Comparison of ENCODE assay signal across 35 cellular contexts in the genomic region with DNA sequence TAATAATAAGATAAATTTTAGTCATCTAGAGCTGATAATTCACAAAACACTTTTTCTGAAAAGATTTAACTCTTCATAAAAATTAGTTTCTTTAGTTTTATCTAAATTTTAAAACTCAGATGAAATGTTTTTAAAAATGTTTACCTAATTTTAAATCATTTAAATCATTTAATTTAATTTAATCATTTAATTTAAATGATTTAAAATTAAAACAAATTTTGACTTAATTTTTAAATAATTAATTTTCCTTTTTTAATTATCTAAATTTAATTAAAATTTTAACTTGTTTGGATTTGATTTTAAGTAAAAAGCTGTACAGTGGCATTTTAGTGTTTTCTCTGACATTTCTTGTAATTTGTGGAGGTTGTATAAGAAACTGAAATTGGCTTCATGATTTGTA.
"Had no signal": no experiment of that assay in that cellular context is flagged by ENCODE, and none has a peak within 500 bp of the region (broad histone marks: within the 10 kb centered on the region; RNA-seq: fewer than 3 reads in every experiment).

No MANE protein-coding gene starts in this region.

- H3K4me1 Mint-ChIP-seq: activated CD8-positive, alpha-beta memory T cell treated with anti-CD3 and anti-CD28 coated beads, Interleukin-2, amount 10 ng/mL, durations not matched to agents 7 days and 5 days; activated naive CD4-positive, alpha-beta T cell treated with anti-CD3 and anti-CD28 coated beads, Interleukin-2, amount 10 ng/mL, durations not matched to agents 7 days and 5 days; activated naive CD8-positive, alpha-beta T cell treated with anti-CD3 and anti-CD28 coated beads, Interleukin-2, amount 10 ng/mL, durations not matched to agents 7 days and 5 days; brain; T-cell had no signal

- H3K4me1 ChIP-seq: ascending aorta, breast epithelium, esophagus squamous epithelium had no signal

- H3K9me3 ChIP-seq: ascending aorta, breast epithelium, esophagus squamous epithelium had no signal

- DNase-seq: activated CD4-positive, alpha-beta T cell treated with anti-CD3 and anti-CD28 coated beads for 1 hour; activated CD4-positive, alpha-beta T cell treated with anti-CD3 and anti-CD28 coated beads for 4 hours; activated CD4-positive, alpha-beta T cell treated with anti-CD3 and anti-CD28 coated beads, Interleukin-2, amount 50 U/mL, for 1 hour; activated CD4-positive, alpha-beta T cell treated with anti-CD3 and anti-CD28 coated beads, Interleukin-2, amount 50 U/mL, for 48 hours; activated CD8-positive, alpha-beta memory T cell treated with anti-CD3 and anti-CD28 coated beads, Interleukin-2, amount 10 ng/mL, durations not matched to agents 7 days and 5 days; activated CD8-positive, alpha-beta memory T cell treated with anti-CD3 and anti-CD28 coated beads, Interleukin-2, amount 50 U/mL, for 4 hours; activated CD8-positive, alpha-beta T cell treated with anti-CD3 and anti-CD28 coated beads for 36 hours; activated gamma-delta T cell; activated naive CD4-positive, alpha-beta T cell; activated naive CD4-positive, alpha-beta T cell treated with anti-CD3 and anti-CD28 coated beads, Interleukin-2, amount 10 ng/mL, durations not matched to agents 7 days and 5 days; activated naive CD8-positive, alpha-beta T cell treated with anti-CD3 and anti-CD28 coated beads, Interleukin-2, amount 10 ng/mL, durations not matched to agents 7 days and 5 days; activated T-cell treated with anti-CD3 and anti-CD28 coated beads, Interleukin-2, amount 50 U/mL, for 1 hour; activated T-cell treated with anti-CD3 and anti-CD28 coated beads, Interleukin-2, amount 50 U/mL, for 48 hours; central memory CD4-positive, alpha-beta T cell; cerebellar nuclear complex; dorsolateral prefrontal cortex; effector memory CD8-positive, alpha-beta T cell; esophagus squamous epithelium; foreskin melanocyte; head of caudate nucleus; SW 1271; T-cell; T1000 had no signal

- H3K36me3 Mint-ChIP-seq: activated CD8-positive, alpha-beta memory T cell treated with anti-CD3 and anti-CD28 coated beads, Interleukin-2, amount 10 ng/mL, durations not matched to agents 7 days and 5 days; activated naive CD4-positive, alpha-beta T cell treated with anti-CD3 and anti-CD28 coated beads, Interleukin-2, amount 10 ng/mL, durations not matched to agents 7 days and 5 days; activated naive CD4-positive, alpha-beta T cell treated with anti-CD3 and anti-CD28 coated beads, Interleukin-2, amount 50 U/mL, for 72 hours; activated naive CD8-positive, alpha-beta T cell treated with anti-CD3 and anti-CD28 coated beads, Interleukin-2, amount 10 ng/mL, durations not matched to agents 7 days and 5 days; brain; T-cell had no signal

- H3K36me3 ChIP-seq: ascending aorta, breast epithelium, cardiac muscle cell, esophagus squamous epithelium had no signal

- H3K9me3 Mint-ChIP-seq: activated CD8-positive, alpha-beta T cell treated with anti-CD3 and anti-CD28 coated beads for 36 hours; activated naive CD4-positive, alpha-beta T cell treated with anti-CD3 and anti-CD28 coated beads, Interleukin-2, amount 10 ng/mL, durations not matched to agents 7 days and 5 days; activated naive CD4-positive, alpha-beta T cell treated with anti-CD3 and anti-CD28 coated beads, Interleukin-2, amount 50 U/mL, for 72 hours; activated naive CD8-positive, alpha-beta T cell treated with anti-CD3 and anti-CD28 coated beads, Interleukin-2, amount 10 ng/mL, durations not matched to agents 7 days and 5 days; activated T-helper 1 cell treated with anti-CD3 and anti-CD28 coated beads, Interleukin-12 subunit alpha, Interleukin-12 subunit beta, Interleukin-2, Interleukin-4 antibody, amounts not matched to agents 30 ng/mL and 10 ng/mL and 1 ng/mL, durations not matched to agents 14 hours and 24 hours and 36 hours; activated T-helper 2 cell treated with anti-CD3 and anti-CD28 coated beads, Interferon-gamma antibody, Interleukin-2, Interleukin-4, amounts not matched to agents 10 μg/mL and 5 μg/mL and 100 μg/mL, durations not matched to agents 14 hours and 24 hours and 36 hours; brain; dendritic cell treated with granulocyte-macrophage colony-stimulating factor and Interleukin-4, amounts not matched to agents 40 ng/mL and 50 ng/mL, for 4 days; T-cell; T-helper 1 cell treated with Interleukin-12 subunit alpha and Interleukin-12 subunit beta and Interleukin-4 antibody, amounts not matched to agents 30 μg/mL and 1 μg/mL, for 36 hours had no signal

- H3K4me3 Mint-ChIP-seq: activated CD8-positive, alpha-beta memory T cell treated with anti-CD3 and anti-CD28 coated beads, Interleukin-2, amount 10 ng/mL, durations not matched to agents 7 days and 5 days; activated CD8-positive, alpha-beta T cell treated with anti-CD3 and anti-CD28 coated beads for 36 hours; activated naive CD4-positive, alpha-beta T cell treated with anti-CD3 and anti-CD28 coated beads, Interleukin-2, amount 10 ng/mL, durations not matched to agents 7 days and 5 days; activated naive CD8-positive, alpha-beta T cell treated with anti-CD3 and anti-CD28 coated beads, Interleukin-2, amount 10 ng/mL, durations not matched to agents 7 days and 5 days; activated T-helper 1 cell treated with anti-CD3 and anti-CD28 coated beads, Interleukin-12 subunit alpha, Interleukin-12 subunit beta, Interleukin-2, Interleukin-4 antibody, amounts not matched to agents 30 ng/mL and 10 ng/mL and 1 ng/mL, durations not matched to agents 14 hours and 24 hours and 36 hours; brain; dendritic cell treated with granulocyte-macrophage colony-stimulating factor and Interleukin-4, amounts not matched to agents 40 ng/mL and 50 ng/mL, for 4 days; effector memory CD8-positive, alpha-beta T cell; T-cell; T-helper 1 cell treated with Interleukin-12 subunit alpha and Interleukin-12 subunit beta and Interleukin-4 antibody, amounts not matched to agents 30 μg/mL and 1 μg/mL, for 36 hours had no signal

- H3K27ac ChIP-seq: ascending aorta, breast epithelium, cardiac muscle cell, coronary artery, dorsolateral prefrontal cortex, epithelial cell of prostate, esophagus squamous epithelium had no signal

- H3K27me3 ChIP-seq: ascending aorta, breast epithelium, cardiac muscle cell, dorsolateral prefrontal cortex, esophagus squamous epithelium had no signal

- H3K27me3 Mint-ChIP-seq: activated CD8-positive, alpha-beta memory T cell treated with anti-CD3 and anti-CD28 coated beads, Interleukin-2, amount 10 ng/mL, durations not matched to agents 7 days and 5 days; activated CD8-positive, alpha-beta T cell treated with anti-CD3 and anti-CD28 coated beads for 36 hours; activated naive CD4-positive, alpha-beta T cell treated with anti-CD3 and anti-CD28 coated beads, Interleukin-2, amount 10 ng/mL, durations not matched to agents 7 days and 5 days; activated naive CD8-positive, alpha-beta T cell treated with anti-CD3 and anti-CD28 coated beads, Interleukin-2, amount 10 ng/mL, durations not matched to agents 7 days and 5 days; brain; dendritic cell treated with granulocyte-macrophage colony-stimulating factor and Interleukin-4, amounts not matched to agents 40 ng/mL and 50 ng/mL, for 4 days; effector memory CD8-positive, alpha-beta T cell had no signal

- FAIRE-seq: endothelial cell of umbilical vein had no signal

- ATAC-seq: activated CD8-positive, alpha-beta memory T cell treated with anti-CD3 and anti-CD28 coated beads, Interleukin-2, amount 10 ng/mL, durations not matched to agents 7 days and 5 days; activated CD8-positive, alpha-beta T cell treated with anti-CD3 and anti-CD28 coated beads for 36 hours; activated naive CD4-positive, alpha-beta T cell treated with anti-CD3 and anti-CD28 coated beads, Interleukin-2, amount 50 U/mL, for 72 hours; effector memory CD8-positive, alpha-beta T cell; T-cell had no signal

- H3K27ac Mint-ChIP-seq: activated CD8-positive, alpha-beta memory T cell treated with anti-CD3 and anti-CD28 coated beads, Interleukin-2, amount 10 ng/mL, durations not matched to agents 7 days and 5 days; activated CD8-positive, alpha-beta T cell treated with anti-CD3 and anti-CD28 coated beads for 36 hours; activated naive CD4-positive, alpha-beta T cell treated with anti-CD3 and anti-CD28 coated beads, Interleukin-2, amount 10 ng/mL, durations not matched to agents 7 days and 5 days; activated naive CD4-positive, alpha-beta T cell treated with anti-CD3 and anti-CD28 coated beads, Interleukin-2, amount 50 U/mL, for 72 hours; activated naive CD8-positive, alpha-beta T cell treated with anti-CD3 and anti-CD28 coated beads, Interleukin-2, amount 10 ng/mL, durations not matched to agents 7 days and 5 days; activated T-helper 1 cell treated with anti-CD3 and anti-CD28 coated beads, Interleukin-12 subunit alpha, Interleukin-12 subunit beta, Interleukin-2, Interleukin-4 antibody, amounts not matched to agents 30 ng/mL and 10 ng/mL and 1 ng/mL, durations not matched to agents 14 hours and 24 hours and 36 hours; activated T-helper 2 cell treated with anti-CD3 and anti-CD28 coated beads, Interferon-gamma antibody, Interleukin-2, Interleukin-4, amounts not matched to agents 10 μg/mL and 5 μg/mL and 100 μg/mL, durations not matched to agents 14 hours and 24 hours and 36 hours; brain; dendritic cell treated with granulocyte-macrophage colony-stimulating factor and Interleukin-4, amounts not matched to agents 40 ng/mL and 50 ng/mL, for 4 days; effector memory CD8-positive, alpha-beta T cell; T-cell; T-helper 1 cell treated with Interleukin-12 subunit alpha and Interleukin-12 subunit beta and Interleukin-4 antibody, amounts not matched to agents 30 μg/mL and 1 μg/mL, for 36 hours had no signal

- H3K4me3 ChIP-seq: ascending aorta, breast epithelium, cardiac muscle cell, coronary artery, dorsolateral prefrontal cortex, esophagus squamous epithelium had no signal
